In the genomic region with DNA sequence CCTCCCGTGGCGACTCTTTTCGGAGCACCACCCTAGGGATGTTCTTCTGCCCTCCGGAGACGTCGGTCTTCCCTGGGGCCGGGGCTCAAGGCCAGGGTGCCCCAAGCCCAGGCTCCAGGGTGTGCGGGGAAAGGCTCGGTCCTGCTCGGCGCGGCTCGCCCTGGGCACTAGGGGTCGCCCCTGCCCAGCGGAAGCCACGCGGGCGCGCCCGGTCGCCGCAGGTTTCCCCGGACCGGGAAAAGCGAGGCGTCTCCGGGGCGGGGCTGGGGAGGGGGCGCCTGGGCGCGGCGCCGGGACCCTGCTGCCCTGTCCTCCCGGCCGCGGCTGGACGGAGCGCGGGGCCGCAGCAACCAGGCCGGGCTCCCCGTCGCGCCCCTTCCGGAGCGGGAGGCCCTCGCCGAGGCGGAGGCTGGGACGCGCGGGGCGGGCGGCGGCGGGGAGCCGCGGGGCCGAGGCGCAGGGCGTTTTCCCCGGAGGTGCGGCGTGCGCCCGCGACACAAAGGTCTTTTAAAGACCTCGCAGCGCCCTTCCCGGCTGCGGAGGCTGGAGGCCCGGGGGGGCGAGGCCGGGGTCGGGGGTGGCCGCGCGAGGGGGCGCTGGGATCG, we compare ENCODE assay signal across 8 cellular contexts.
A peak's percentile ranks its signal among the peaks of the same experiment; 100 is the strongest.
DNase-seq lines count a peak whose midpoint lies in the region; ATAC-seq and TF ChIP-seq lines count a peak whose summit lies in the region.

No MANE protein-coding gene starts in this region.

- peak; percentile 66 for TF ChIP-seq CTCF in choroid plexus epithelial cell (conservative IDR thresholded peaks at IDR 0.05; ENCODE audit: low read depth, low read length)

- peak overlapping the region; percentile 56 for H3K4me3 ChIP-seq in choroid plexus epithelial cell (ENCODE audit: low read depth, low read length)

- ATAC-seq in HG02885 (IDR thresholded peaks at IDR 0.05; ENCODE audit: poor library complexity, unreplicated experiment) (peak; percentile 93), left lobe of liver (peak; percentile 96)

- DNase-seq in DMS153 treated with DMSO at 0.1 percent for 48 hours (lab: John Stamatoyannopoulos, UW; ENCODE audit: unreplicated experiment) (peak; percentile 39), DMS153 (lab: John Stamatoyannopoulos, UW) (no peak), NCI-H2171 (lab: John Stamatoyannopoulos, UW) (peak; percentile 65), choroid plexus epithelial cell (ENCODE audit: low read depth) (peak; percentile 62), left lobe of liver (ENCODE audit: low spot score) (peak; percentile 73)
- peak; percentile 76 for DNase-seq in activated CD4-positive, CD25-positive, alpha-beta regulatory T cell treated with anti-CD3 and anti-CD28 coated beads, Interleukin-2, amount 50 U/mL, for 72 hours
- DNase-seq in stimulated activated CD4-positive, alpha-beta T cell treated with anti-CD3 and anti-CD28 coated beads, Interleukin-2, amount 100 ng/mL, for 24 hours, result peak; percentile 75 to 77
